In genomic region chr19:40612831-40613668, GRCh38 we compare ENCODE assay signal across 8 cellular contexts. TPM values are rescaled to one million over a fixed set of nuclear protein-coding genes. Genes with fewer than 3 reads are reported as not detected.
DNase-seq lines count a peak whose midpoint lies in the region; ATAC-seq and TF ChIP-seq lines count a peak whose summit lies in the region.

No MANE protein-coding gene starts in this region.

- H3K9me3 Mint-ChIP-seq in CD4-positive, alpha-beta memory T cell = no peaks in the 10 kb centered on the region
- H3K9me3 Mint-ChIP-seq in activated CD4-positive, alpha-beta memory T cell treated with anti-CD3 and anti-CD28 coated beads, Interleukin-2, amount 10 ng/mL, durations not matched to agents 7 days and 5 days = no peaks in the 10 kb centered on the region
- H3K9me3 Mint-ChIP-seq in type B pancreatic cell = no peaks in the 10 kb centered on the region

- peaks cover 3% of the 10 kb centered on the region; the same call in 1 of the 2 replicates for H3F3A ChIP-seq in MM.1S (ENCODE audit: insufficient read depth, low read length)

- H3K36me3 ChIP-seq in CD4-positive, alpha-beta memory T cell (ENCODE audit: insufficient read depth, low read length) = no peaks in the 10 kb centered on the region
- H3K36me3 ChIP-seq in MM.1S (replicated peaks; ENCODE audit: insufficient read depth, low read length) = no peaks in the 10 kb centered on the region
- peaks cover 5% of the 10 kb centered on the region for H3K36me3 ChIP-seq in osteoblast (ENCODE audit: insufficient read depth, low read length)

- H3K4me3 Mint-ChIP-seq in CD4-positive, alpha-beta memory T cell = peak overlapping the region; percentile 92 to 97 (median 96)
- peak overlapping the region; percentile 92 for H3K4me3 Mint-ChIP-seq in activated CD4-positive, alpha-beta memory T cell treated with anti-CD3 and anti-CD28 coated beads, Interleukin-2, amount 10 ng/mL, durations not matched to agents 7 days and 5 days
- H3K4me3 Mint-ChIP-seq in type B pancreatic cell = peak overlapping the region; percentile 91

- peak overlapping the region; percentile 96 to 98 (median 97) for H3K27ac Mint-ChIP-seq in CD4-positive, alpha-beta memory T cell
- H3K27ac Mint-ChIP-seq in activated CD4-positive, alpha-beta memory T cell treated with anti-CD3 and anti-CD28 coated beads, Interleukin-2, amount 10 ng/mL, durations not matched to agents 7 days and 5 days = peak overlapping the region; percentile 96
- peak overlapping the region; percentile 74 for H3K27ac Mint-ChIP-seq in type B pancreatic cell

- H3K79me2 ChIP-seq in MM.1S (ENCODE audit: low read length) = no peaks in the 10 kb centered on the region
- H3K79me2 ChIP-seq in osteoblast (ENCODE audit: insufficient read depth, low read length) = no peaks in the 10 kb centered on the region

- H3K27ac ChIP-seq in CD4-positive, alpha-beta memory T cell (ENCODE audit: low read depth, low read length) = peak overlapping the region; percentile 66
- H3K27ac ChIP-seq in MM.1S (ENCODE audit: low read length) (peak overlapping the region; percentile 35; the same call in 1 of the 2 replicates), epithelial cell of prostate (peak overlapping the region; percentile 94), osteoblast (ENCODE audit: low read depth, low read length) (peak overlapping the region; percentile 75)

- intact Hi-C loops in CD4-positive, alpha-beta memory T cell (cut with micrococcal nuclease) = loop anchor here (1.0 to 5.0 kb wide), 3 partner anchors 8 to 326 kb away; partner anchors contain the start of genes AKT2, COQ8B and ITPKC

- no peaks in the 10 kb centered on the region for H3K27me3 Mint-ChIP-seq in CD4-positive, alpha-beta memory T cell
- H3K27me3 Mint-ChIP-seq in activated CD4-positive, alpha-beta memory T cell treated with anti-CD3 and anti-CD28 coated beads, Interleukin-2, amount 10 ng/mL, durations not matched to agents 7 days and 5 days = no peaks in the 10 kb centered on the region
- H3K27me3 Mint-ChIP-seq in type B pancreatic cell = peaks cover 43% of the 10 kb centered on the region

- CTCF ChIA-PET in CD4-positive, alpha-beta memory T cell (lab: Charles Lee; ENCODE audit: partially characterized antibody) = interaction anchor here (1.2 to 4.4 kb wide), 3 partner anchors 10 to 22 kb away, joined by 4 to 30 read pairs (median 12); partner anchors contain the start of gene LTBP4
- CTCF ChIA-PET in activated CD4-positive, alpha-beta memory T cell treated with anti-CD3 and anti-CD28 coated beads, Interleukin-2, amount 10 ng/mL, durations not matched to agents 7 days and 5 days (lab: Charles Lee) = interaction anchor here (1.2 to 1.4 kb wide), 2 partner anchors 10 to 22 kb away, joined by 8 to 24 read pairs; partner anchors contain the start of gene LTBP4

- peaks cover 76% of the 10 kb centered on the region for H3K4me1 ChIP-seq in CD4-positive, alpha-beta memory T cell (ENCODE audit: insufficient read depth, low read length)
- H3K4me1 ChIP-seq in MM.1S (ENCODE audit: low read length) (peaks cover 7% of the 10 kb centered on the region), osteoblast (ENCODE audit: insufficient read depth, low read length) (peaks cover 9% of the 10 kb centered on the region)

- H3K9ac ChIP-seq in MM.1S (ENCODE audit: low read length) = peak overlapping the region; percentile 57

- TF ChIP-seq CTCF in MM.1S (IDR thresholded peaks at IDR 0.05; ENCODE audit: low read length) = no peak
- TF ChIP-seq CTCF in osteoblast (IDR thresholded peaks at IDR 0.05; ENCODE audit: extremely low read depth, low read depth, low read length) = no peak
- TF ChIP-seq CTCF in type B pancreatic cell (conservative IDR thresholded peaks at IDR 0.05) = no peak

- ATAC-seq in GM21367 (IDR thresholded peaks at IDR 0.05; ENCODE audit: unreplicated experiment) = no peak
- ATAC-seq in GM19351 (IDR thresholded peaks at IDR 0.05; ENCODE audit: unreplicated experiment) = no peak

- peak overlapping the region; percentile 96 for H3K4me2 ChIP-seq in MM.1S (ENCODE audit: low read depth, low read length)
- peak overlapping the region; percentile 94 for H3K4me2 ChIP-seq in osteoblast (ENCODE audit: insufficient read depth, low read length)

- no peaks in the 10 kb centered on the region for H4K20me1 ChIP-seq in MM.1S (ENCODE audit: insufficient read depth, low read length)
- no peaks in the 10 kb centered on the region for H4K20me1 ChIP-seq in osteoblast (ENCODE audit: insufficient read depth, low read length)

- H3K27me3 ChIP-seq in CD4-positive, alpha-beta memory T cell (ENCODE audit: insufficient read depth, low read length) = no peaks in the 10 kb centered on the region
- H3K27me3 ChIP-seq in MM.1S (replicated peaks; ENCODE audit: insufficient read depth, low read length) (no peaks in the 10 kb centered on the region), osteoblast (ENCODE audit: insufficient read depth, low read length) (no peaks in the 10 kb centered on the region)

- no peaks in the 10 kb centered on the region for H3K9me2 ChIP-seq in MM.1S (replicated peaks; ENCODE audit: insufficient read depth, low read length)

- peaks cover 37 to 72% (median 52%) of the 10 kb centered on the region in 4 donors for H3K4me1 Mint-ChIP-seq in CD4-positive, alpha-beta memory T cell
- peaks cover 59% of the 10 kb centered on the region for H3K4me1 Mint-ChIP-seq in activated CD4-positive, alpha-beta memory T cell treated with anti-CD3 and anti-CD28 coated beads, Interleukin-2, amount 10 ng/mL, durations not matched to agents 7 days and 5 days
- peaks cover 16% of the 10 kb centered on the region for H3K4me1 Mint-ChIP-seq in type B pancreatic cell (ENCODE audit: unreplicated experiment)

- H3K9me3 ChIP-seq in CD4-positive, alpha-beta memory T cell (ENCODE audit: control insufficient read depth in 1 of 2, low read length in 2 of 2) = no peaks in the 10 kb centered on the region
- H3K9me3 ChIP-seq in MM.1S (replicated peaks; ENCODE audit: insufficient read depth, low read length) (no peaks in the 10 kb centered on the region), osteoblast (ENCODE audit: low read depth, low read length) (no peaks in the 10 kb centered on the region)

- H3K36me3 Mint-ChIP-seq in CD4-positive, alpha-beta memory T cell = peaks cover 0 to 9% of the 10 kb centered on the region in 2 donors
- H3K36me3 Mint-ChIP-seq in activated CD4-positive, alpha-beta memory T cell treated with anti-CD3 and anti-CD28 coated beads, Interleukin-2, amount 10 ng/mL, durations not matched to agents 7 days and 5 days (ENCODE audit: low read depth) = peaks cover 17% of the 10 kb centered on the region
- peaks cover 13% of the 10 kb centered on the region for H3K36me3 Mint-ChIP-seq in type B pancreatic cell

- POLR2A ChIA-PET in CD4-positive, alpha-beta memory T cell (lab: Charles Lee; ENCODE audit: partially characterized antibody) = interaction anchor here (0.6 to 4.6 kb wide), 5 partner anchors 8 to 752 kb away, joined by 3 to 94 read pairs (median 4); partner anchors contain the start of genes B9D2 and BLVRB
- POLR2A ChIA-PET in activated CD4-positive, alpha-beta memory T cell treated with anti-CD3 and anti-CD28 coated beads, Interleukin-2, amount 10 ng/mL, durations not matched to agents 7 days and 5 days (lab: Charles Lee) = interaction anchor here (0.6 to 4.6 kb wide), 5 partner anchors 9 to 165 kb away, joined by 3 to 53 read pairs (median 3); partner anchors contain the start of genes ACTMAP and RAB4B

- DNase-seq in CD4-positive, alpha-beta memory T cell = peak; percentile 48 to 65 (median 56)
- DNase-seq in MM.1S = peak; percentile 64
- peak; percentile 84 for DNase-seq in activated CD4-positive, alpha-beta memory T cell treated with anti-CD3 and anti-CD28 coated beads, Interleukin-2, amount 10 ng/mL, durations not matched to agents 7 days and 5 days
- DNase-seq in epithelial cell of prostate (ENCODE audit: low read depth, low spot score) = no peak
- DNase-seq in osteoblast (ENCODE audit: insufficient read length, low spot score, missing footprints) = peak; percentile 89
- DNase-seq in type B pancreatic cell (ENCODE audit: extremely low spot score, unreplicated experiment) = no peak

- peak overlapping the region; percentile 87 for H2AFZ ChIP-seq in MM.1S (ENCODE audit: low read length)
- H2AFZ ChIP-seq in osteoblast (ENCODE audit: low read length) = peak overlapping the region; percentile 95

- H3K4me3 ChIP-seq in CD4-positive, alpha-beta memory T cell (ENCODE audit: low read length in 2 of 2) = peak overlapping the region; percentile 34 to 85
- H3K4me3 ChIP-seq in MM.1S (ENCODE audit: low read length) = peak overlapping the region; percentile 81
- H3K4me3 ChIP-seq in osteoblast (ENCODE audit: insufficient read depth, low read length) = peak overlapping the region; percentile 92

RNA-seq across cellular contexts. Expression of gene LTBP4, which starts 11.9 kb away (rescaled TPM):
- 100 to 1,000 TPM; 157 to 158 TPM for total RNA-seq in CD4-positive, alpha-beta memory T cell
- polyA plus RNA-seq in CD4-positive, alpha-beta memory T cell = 10 to 100 TPM; 26.0 to 49.4 TPM
- 100 to 1,000 TPM; 121 to 122 TPM for total RNA-seq in activated CD4-positive, alpha-beta memory T cell treated with anti-CD3 and anti-CD28 coated beads, Interleukin-2, amount 10 ng/mL, durations not matched to agents 7 days and 5 days
- total RNA-seq in osteoblast = 13.6 and 16.6 TPM in 2 replicates
- total RNA-seq in type B pancreatic cell (ENCODE audit: low replicate concordance) = 31.8 and 145 TPM in 2 replicates

RNA-seq across cellular contexts. Expression of gene SHKBP1, which starts 36.4 kb away (rescaled TPM):
- 100 to 1,000 TPM; 167 to 170 TPM for total RNA-seq in CD4-positive, alpha-beta memory T cell
- polyA plus RNA-seq in CD4-positive, alpha-beta memory T cell = 100 to 1,000 TPM; 137 to 155 TPM
- 100 to 1,000 TPM; 139 to 150 TPM for total RNA-seq in activated CD4-positive, alpha-beta memory T cell treated with anti-CD3 and anti-CD28 coated beads, Interleukin-2, amount 10 ng/mL, durations not matched to agents 7 days and 5 days
- 16.3 and 18.9 TPM in 2 replicates for total RNA-seq in osteoblast
- total RNA-seq in type B pancreatic cell (ENCODE audit: low replicate concordance) = 54.6 and 55.4 TPM in 2 replicates

Comparison
In these comparisons a context has a peak if more than half of its experiments do, and no peak if none do; other contexts are left out.
1. DNase-seq: peak in CD4-positive, alpha-beta memory T cell (5 of 5), MM.1S (single experiment), activated CD4-positive, alpha-beta memory T cell treated with anti-CD3 and anti-CD28 coated beads, Interleukin-2, amount 10 ng/mL, durations not matched to agents 7 days and 5 days (single experiment) and osteoblast (single experiment); none in epithelial cell of prostate (single experiment) and type B pancreatic cell (single experiment).
2. H3K27ac ChIP-seq: peak in every context shown above with its lines; median percentile 94 in epithelial cell of prostate; 75 in osteoblast; 66 in CD4-positive, alpha-beta memory T cell; 35 in MM.1S.
3. Peak in every context shown above with its lines, with median percentiles within 50 percentile points of each other: H3K4me3 ChIP-seq, H3K27ac Mint-ChIP-seq and H3K4me3 Mint-ChIP-seq.